23 cellular contexts compared by ENCODE assay signal in genomic region chr14:32726516-32726915, GRCh38.
DNase-seq lines count a peak whose midpoint lies in the region; ATAC-seq and TF ChIP-seq lines count a peak whose summit lies in the region.
"Had no signal": no experiment of that assay in that cellular context is flagged by ENCODE, and none has a peak within 500 bp of the region (broad histone marks: within the 10 kb centered on the region; RNA-seq: fewer than 3 reads in every experiment).

No MANE protein-coding gene starts in this region.

- ATAC-seq in omental fat pad (ENCODE audit: low FRiP score) = no peak
- ATAC-seq: HepG2, Panc1 had no signal

- H3K27me3 Mint-ChIP-seq in brain = no peaks in the 10 kb centered on the region
- H3K27me3 Mint-ChIP-seq in neural crest cell (ENCODE audit: low read depth) = peaks cover 2% of the 10 kb centered on the region
- H3K27me3 Mint-ChIP-seq: CD4-positive, alpha-beta T cell had no signal

- H3K9me3 ChIP-seq in A673 (ENCODE audit: low read depth, low read length, poor library complexity, severe bottlenecking) (no peaks in the 10 kb centered on the region), HAP-1 (no peaks in the 10 kb centered on the region)
- H3K9me3 ChIP-seq: BLaER1 treated with 17β-estradiol and CSF1 and Interleukin-3, amounts not matched to agents 10 nM and 100 nM had no signal

- H3K4me3 ChIP-seq in A673 (ENCODE audit: low read depth, low read length, poor library complexity, severe bottlenecking) (no peak overlapping the region), HAP-1 (no peak overlapping the region)
- H3K4me3 ChIP-seq: BLaER1 treated with 17β-estradiol and CSF1 and Interleukin-3, amounts not matched to agents 10 nM and 100 nM had no signal

- no peaks in the 10 kb centered on the region for H3K27me3 ChIP-seq in A673 (replicated peaks; ENCODE audit: insufficient read depth, low read depth, low read length, poor library complexity)
- no peaks in the 10 kb centered on the region for H3K27me3 ChIP-seq in HAP-1 (ENCODE audit: low read depth)
- H3K27me3 ChIP-seq: BLaER1 treated with 17β-estradiol and CSF1 and Interleukin-3, amounts not matched to agents 10 nM and 100 nM had no signal

- H3K27ac Mint-ChIP-seq in brain = peak overlapping the region; percentile 49 to 97 (median 64)
- H3K27ac Mint-ChIP-seq in neural crest cell (ENCODE audit: unreplicated experiment) = no peak overlapping the region
- H3K27ac Mint-ChIP-seq: CD4-positive, alpha-beta T cell; HFFc6 had no signal

- in situ Hi-C loops in HAP-1 (cut with MboI; ENCODE audit: low sequenced_read_pairs) = no loop called here

- H3K36me3 ChIP-seq in A673 (ENCODE audit: insufficient read depth, low read length, poor library complexity, severe bottlenecking) (no peaks in the 10 kb centered on the region), HAP-1 (replicated peaks) (no peaks in the 10 kb centered on the region)
- H3K36me3 ChIP-seq: BLaER1 treated with 17β-estradiol and CSF1 and Interleukin-3, amounts not matched to agents 10 nM and 100 nM had no signal

- peaks cover 90% of the 10 kb centered on the region for H3K4me1 Mint-ChIP-seq in brain
- H3K4me1 Mint-ChIP-seq in neural crest cell = peaks cover 82% of the 10 kb centered on the region

- DNase-seq in A673 (ENCODE audit: low spot score) (no peak), HAP-1 (ENCODE audit: low spot score in 2 of 2) (peak; percentile 20 to 51), neural crest cell (ENCODE audit: low read depth, low spot score) (no peak), GF-D8 (lab: John Stamatoyannopoulos, UW) (no peak), omental fat pad (ENCODE audit: low spot score) (no peak), GOT3 (lab: John Stamatoyannopoulos, UW) (no peak)
- DNase-seq: CD4-positive, alpha-beta T cell; DMS53; H7; HFFc6; Karpas-422; NCI-H1092; NCI-H1417 treated with DMSO at 0.1 percent for 48 hours; NCI-H1694 treated with DMSO at 0.1 percent for 48 hours; NCI-H2081; NCI-H446 treated with DMSO at 0.1 percent for 48 hours; NCI-H69; SHP77 had no signal

- H3K36me3 Mint-ChIP-seq in brain (no peaks in the 10 kb centered on the region), neural crest cell (ENCODE audit: low read depth) (no peaks in the 10 kb centered on the region)

- peak overlapping the region in 4 of 5 experiments; percentile 20 to 83 (median 48) for H3K4me3 Mint-ChIP-seq in brain
- H3K4me3 Mint-ChIP-seq in neural crest cell = peak overlapping the region; percentile 28
- H3K4me3 Mint-ChIP-seq: CD4-positive, alpha-beta T cell; HFFc6 had no signal

- no peak for TF ChIP-seq CTCF in A673 (conservative IDR thresholded peaks at IDR 0.05; ENCODE audit: low read depth, low read length)
- no peak for TF ChIP-seq CTCF in brain (conservative IDR thresholded peaks at IDR 0.05)
- TF ChIP-seq CTCF in neural crest cell (conservative IDR thresholded peaks at IDR 0.05) = no peak
- TF ChIP-seq CTCF in omental fat pad (IDR thresholded peaks at IDR 0.05) = no peak

- H3K4me1 ChIP-seq in A673 (ENCODE audit: insufficient read depth, low read length, poor library complexity, severe bottlenecking) = peaks cover 29% of the 10 kb centered on the region
- H3K4me1 ChIP-seq in HAP-1 = peaks cover 34% of the 10 kb centered on the region

- intact Hi-C loops in A673 (cut with micrococcal nuclease; ENCODE audit: unreplicated experiment) = loop anchor here (5.0 kb wide), 1 partner anchor 211 kb away; the partner anchor contains the start of gene NPAS3

- H3K9me3 Mint-ChIP-seq in brain = peaks cover 0 to 3% (median 0%) of the 10 kb centered on the region in 5 experiments
- H3K9me3 Mint-ChIP-seq in neural crest cell = peaks cover 2% of the 10 kb centered on the region
- H3K9me3 Mint-ChIP-seq: CD4-positive, alpha-beta T cell; HFFc6 had no signal

- BruUV-seq in A673 (replicated peaks; lab: Mats Ljungman, UMichigan) = no TSS peak

- CTCF ChIA-PET in A673 (lab: Charles Lee) = no interaction called here

- peak overlapping the region; percentile 78 for H3K27ac ChIP-seq in A673 (ENCODE audit: low read depth, low read length, poor library complexity, severe bottlenecking)
- H3K27ac ChIP-seq: BLaER1 treated with 17β-estradiol and CSF1 and Interleukin-3, amounts not matched to agents 10 nM and 100 nM; RWPE1 had no signal

- POLR2A ChIA-PET in A673 (lab: Charles Lee; ENCODE audit: low non-redundant PET) = no interaction called here

Comparison
In these comparisons a context has a peak if more than half of its experiments do, and no peak if none do; other contexts are left out.
1. DNase-seq: peak in HAP-1 (2 of 2); none in A673 (single experiment), neural crest cell (single experiment), GF-D8 (single experiment), omental fat pad (single experiment) and GOT3 (single experiment).